Comparison of ENCODE assay signal across 8 cellular contexts in the genomic region with DNA sequence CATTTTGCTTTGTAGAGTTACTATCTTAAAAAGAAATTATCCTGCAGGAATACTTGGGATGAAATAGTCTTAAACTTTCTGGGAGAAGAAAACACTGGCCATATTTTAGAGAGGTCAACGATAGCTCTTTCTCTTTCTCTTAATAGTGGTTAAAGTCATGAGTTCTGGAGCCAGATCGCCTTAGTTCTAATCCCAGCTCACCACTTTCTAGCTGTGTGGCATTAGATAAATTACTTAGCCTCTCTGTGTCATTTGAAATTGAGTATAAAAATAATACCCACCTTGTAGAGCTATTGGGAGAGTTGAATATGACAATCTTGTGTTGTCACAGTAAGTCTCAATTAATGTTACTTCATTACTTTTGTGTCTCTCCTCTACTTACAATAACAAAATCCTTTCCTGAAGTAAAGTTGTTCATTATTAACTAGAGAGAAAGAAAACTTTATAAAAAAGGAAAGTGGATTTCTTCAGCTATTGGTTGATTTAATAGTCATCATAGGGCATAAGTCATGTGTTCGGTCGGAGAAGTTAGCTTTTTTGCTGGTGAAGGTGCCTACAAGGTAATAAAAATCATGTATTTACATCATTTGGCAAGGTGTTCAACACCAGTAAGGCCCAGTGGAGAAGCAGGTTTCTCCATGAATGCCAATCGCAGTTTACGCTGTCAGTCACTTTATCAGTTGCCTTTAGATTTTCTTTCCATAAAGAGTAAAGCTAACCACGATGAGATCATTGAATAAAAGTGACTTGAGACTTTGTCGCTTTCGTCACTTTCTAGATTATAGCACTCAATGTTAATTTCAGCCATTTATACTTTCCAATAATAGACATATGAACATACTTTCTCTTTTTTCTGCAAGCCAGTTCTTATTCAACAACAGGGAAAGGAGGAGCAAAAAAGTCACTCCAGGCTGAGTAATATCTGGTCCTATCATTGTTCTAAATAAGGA. TPM values are rescaled to one million over a fixed set of nuclear protein-coding genes. Genes with fewer than 3 reads are reported as not detected.
DNase-seq lines count a peak whose midpoint lies in the region; ATAC-seq, FAIRE-seq and TF ChIP-seq lines count a peak whose summit lies in the region.
"Had no signal": no experiment of that assay in that cellular context is flagged by ENCODE, and none has a peak within 500 bp of the region (broad histone marks: within the 10 kb centered on the region; RNA-seq: fewer than 3 reads in every experiment).

No MANE protein-coding gene starts in this region.

- H3K27me3 Mint-ChIP-seq in activated naive CD8-positive, alpha-beta T cell treated with anti-CD3 and anti-CD28 coated beads, Interleukin-2, amount 10 ng/mL, durations not matched to agents 7 days and 5 days, result no peaks in the 10 kb centered on the region
- H3K27me3 Mint-ChIP-seq in immature natural killer cell (ENCODE audit: low read depth in 3 of 3), result peaks cover 0 to 8% (median 7%) of the 10 kb centered on the region in 3 donors
- H3K27me3 Mint-ChIP-seq: IgD-negative memory B cell had no signal

- peaks cover 44% of the 10 kb centered on the region for H3K36me3 Mint-ChIP-seq in activated naive CD8-positive, alpha-beta T cell treated with anti-CD3 and anti-CD28 coated beads, Interleukin-2, amount 10 ng/mL, durations not matched to agents 7 days and 5 days
- H3K36me3 Mint-ChIP-seq in immature natural killer cell, result peaks cover 0 to 7% (median 0%) of the 10 kb centered on the region in 3 donors

- H3K27ac Mint-ChIP-seq in activated naive CD8-positive, alpha-beta T cell treated with anti-CD3 and anti-CD28 coated beads, Interleukin-2, amount 10 ng/mL, durations not matched to agents 7 days and 5 days, result peak overlapping the region; percentile 30
- H3K27ac Mint-ChIP-seq in immature natural killer cell, result peak overlapping the region; percentile 94 to 99 (median 99)

- peaks cover 0 to 15% (median 0%) of the 10 kb centered on the region in 6 donors for H3K36me3 ChIP-seq in spleen

- peaks cover 2% of the 10 kb centered on the region for H3K9me3 Mint-ChIP-seq in activated naive CD8-positive, alpha-beta T cell treated with anti-CD3 and anti-CD28 coated beads, Interleukin-2, amount 10 ng/mL, durations not matched to agents 7 days and 5 days
- no peaks in the 10 kb centered on the region for H3K9me3 Mint-ChIP-seq in immature natural killer cell
- H3K9me3 Mint-ChIP-seq: IgD-negative memory B cell had no signal

- no peaks in the 10 kb centered on the region for H3K27me3 ChIP-seq in spleen (replicated peaks in 1 of 7)

- no peak for ATAC-seq in activated naive CD8-positive, alpha-beta T cell treated with anti-CD3 and anti-CD28 coated beads, Interleukin-2, amount 10 ng/mL, durations not matched to agents 7 days and 5 days (ENCODE audit: low read depth)
- ATAC-seq in HG02884 (IDR thresholded peaks at IDR 0.05; ENCODE audit: unreplicated experiment), result no peak

- FAIRE-seq in D721Med (lab: Jason Lieb, UNC), result no peak

- peak; percentile 72 for DNase-seq in HT-29 (ENCODE audit: low spot score)
- no peak for DNase-seq in activated naive CD8-positive, alpha-beta T cell treated with anti-CD3 and anti-CD28 coated beads, Interleukin-2, amount 10 ng/mL, durations not matched to agents 7 days and 5 days
- DNase-seq in immature natural killer cell, result peak in 1 of 3 donors; percentile 14
- no peak for DNase-seq in spleen
- no peak for DNase-seq in NAMALWA (ENCODE audit: low spot score)
- DNase-seq in D721Med (ENCODE audit: insufficient read length, low spot score), result no peak

- H3K4me3 ChIP-seq in spleen, result peak overlapping the region in 7 of 8 donors; percentile 22 to 75 (median 53)

- POLR2A ChIA-PET in activated naive CD8-positive, alpha-beta T cell treated with anti-CD3 and anti-CD28 coated beads, Interleukin-2, amount 10 ng/mL, durations not matched to agents 7 days and 5 days (lab: Charles Lee), result interaction anchor here (0.5 to 4.2 kb wide), 14 partner anchors 7 to 183 kb away, joined by 3 to 68 read pairs (median 5); no protein-coding TSS in a partner anchor

- 76 to 79% (median 78%) methylated on average over 9 of the region's 9 CpGs for WGBS in spleen, 5 donors

- H3K9me3 ChIP-seq in spleen, result no peaks in the 10 kb centered on the region

- TF ChIP-seq POLR2A in spleen (IDR thresholded peaks at IDR 0.05), result no peak

- H3K4me1 Mint-ChIP-seq in activated naive CD8-positive, alpha-beta T cell treated with anti-CD3 and anti-CD28 coated beads, Interleukin-2, amount 10 ng/mL, durations not matched to agents 7 days and 5 days, result peaks cover 49% of the 10 kb centered on the region
- peaks cover 74 to 89% of the 10 kb centered on the region in 2 donors for H3K4me1 Mint-ChIP-seq in immature natural killer cell

- peak overlapping the region; percentile 87 for H3K4me3 Mint-ChIP-seq in activated naive CD8-positive, alpha-beta T cell treated with anti-CD3 and anti-CD28 coated beads, Interleukin-2, amount 10 ng/mL, durations not matched to agents 7 days and 5 days
- peak overlapping the region; percentile 85 to 96 (median 91) for H3K4me3 Mint-ChIP-seq in immature natural killer cell

- TF ChIP-seq CTCF in spleen (IDR thresholded peaks at IDR 0.05 in 8 of 11, conservative IDR thresholded peaks at IDR 0.05 in 3 of 11) (no peak), D721Med (IDR thresholded peaks at IDR 0.05; ENCODE audit: insufficient read depth, missing control alignments) (no peak)

- intact Hi-C loops in spleen (cut with DNase I; ENCODE audit: low total_unique reads), result no loop called here

- H3K4me1 ChIP-seq in spleen, result peaks cover 12 to 96% (median 41%) of the 10 kb centered on the region in 6 donors

- peak overlapping the region; percentile 30 to 89 (median 86) for H3K27ac ChIP-seq in spleen

RNA-seq across cellular contexts. Expression of a gene that starts 2.0 kb away (rescaled TPM):
- 35.4 and 36.4 TPM in 2 replicates for total RNA-seq in HT-29 (2014; rRNA removed; shearing (Covaris generic))
- total RNA-seq in activated naive CD8-positive, alpha-beta T cell treated with anti-CD3 and anti-CD28 coated beads, Interleukin-2, amount 10 ng/mL, durations not matched to agents 7 days and 5 days, result 10 to 100 TPM; 72.2 to 80.8 TPM
- 10 to 100 TPM; 26.2 to 73.6 (median 27.6) TPM for polyA plus RNA-seq in immature natural killer cell
- 100 to 1,000 TPM in 6 of 7 donors, 10 to 100 TPM in 1; 94.1 to 208 (median 124) TPM for total RNA-seq in spleen
- polyA plus RNA-seq in spleen, result 10 to 100 TPM; 16.1 to 21.3 (median 18.2) TPM
